25 cellular contexts compared by ENCODE assay signal in the genomic region with DNA sequence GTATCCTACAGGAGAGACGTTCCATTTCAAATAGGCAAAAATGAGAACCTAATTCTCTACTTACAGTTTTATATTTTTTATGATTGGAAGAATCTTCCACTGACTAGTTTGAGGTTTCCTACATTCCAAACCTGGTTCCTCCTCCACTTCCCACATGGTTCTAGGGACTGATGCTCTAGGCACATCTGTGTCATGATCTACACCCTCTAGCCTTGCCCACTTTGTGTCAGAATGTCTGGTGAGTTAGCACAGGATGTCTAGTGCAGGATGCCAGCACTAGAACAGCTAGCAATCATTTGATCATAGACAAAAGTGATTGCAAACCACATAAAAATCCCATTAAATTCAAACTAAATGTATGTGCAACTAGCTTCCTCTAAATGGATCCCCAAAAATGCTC.
"Had no signal": no experiment of that assay in that cellular context is flagged by ENCODE, and none has a peak within 500 bp of the region (broad histone marks: within the 10 kb centered on the region; RNA-seq: fewer than 3 reads in every experiment).

No MANE protein-coding gene starts in this region.

- DNase-seq: activated CD4-positive, alpha-beta memory T cell treated with anti-CD3 and anti-CD28 coated beads for 36 hours; activated CD4-positive, alpha-beta T cell treated with anti-CD3 and anti-CD28 coated beads for 36 hours; activated CD4-positive, alpha-beta T cell treated with anti-CD3 and anti-CD28 coated beads, Interleukin-2, amount 10 ng/mL, durations not matched to agents 24 days and 14 days; activated CD4-positive, CD25-positive, alpha-beta regulatory T cell; activated CD4-positive, CD25-positive, alpha-beta regulatory T cell treated with anti-CD3 and anti-CD28 coated beads, Interleukin-2, amount 50 U/mL, for 72 hours; activated CD8-positive, alpha-beta memory T cell treated with anti-CD3 and anti-CD28 coated beads, Interleukin-2, amount 10 ng/mL, durations not matched to agents 7 days and 5 days; activated CD8-positive, alpha-beta memory T cell treated with anti-CD3 and anti-CD28 coated beads, Interleukin-2, amount 50 U/mL, for 4 hours; activated CD8-positive, alpha-beta T cell treated with anti-CD3 and anti-CD28 coated beads, Interleukin-2, amount 10 ng/mL, durations not matched to agents 7 days and 5 days; activated effector memory CD4-positive, alpha-beta T cell treated with anti-CD3 and anti-CD28 coated beads, Interleukin-2, amount 50 U/mL, for 16 hours; activated naive CD4-positive, alpha-beta T cell treated with anti-CD3 and anti-CD28 coated beads for 36 hours; activated naive CD8-positive, alpha-beta T cell treated with anti-CD3 and anti-CD28 coated beads for 36 hours; activated T-cell treated with anti-CD3 and anti-CD28 coated beads, Interleukin-2, amount 50 U/mL, for 1 hour; activated T-cell treated with anti-CD3 and anti-CD28 coated beads, Interleukin-2, amount 50 U/mL, for 48 hours; amygdala; aorta; body of pancreas; caudate nucleus; cortex of kidney; dermis blood vessel endothelial cell; effector CD4-positive, alpha-beta T cell; effector memory CD8-positive, alpha-beta T cell; erythroblast; head of caudate nucleus; T-helper 2 cell had no signal

- H3K36me3 ChIP-seq: esophagus muscularis mucosa had no signal

- H3K4me1 ChIP-seq: body of pancreas had no signal

- H3K27ac ChIP-seq: body of pancreas, esophagus muscularis mucosa had no signal

- H3K4me3 ChIP-seq: body of pancreas, esophagus muscularis mucosa had no signal

- H3K27me3 ChIP-seq: body of pancreas, esophagus muscularis mucosa had no signal

- ATAC-seq: activated CD4-positive, alpha-beta T cell treated with anti-CD3 and anti-CD28 coated beads for 36 hours; activated CD8-positive, alpha-beta memory T cell treated with anti-CD3 and anti-CD28 coated beads, Interleukin-2, amount 10 ng/mL, durations not matched to agents 7 days and 5 days; activated CD8-positive, alpha-beta T cell treated with anti-CD3 and anti-CD28 coated beads, Interleukin-2, amount 10 ng/mL, durations not matched to agents 7 days and 5 days; body of pancreas; effector memory CD8-positive, alpha-beta T cell had no signal
